ENCODE assay signal across 8 cellular contexts in the genomic region with DNA sequence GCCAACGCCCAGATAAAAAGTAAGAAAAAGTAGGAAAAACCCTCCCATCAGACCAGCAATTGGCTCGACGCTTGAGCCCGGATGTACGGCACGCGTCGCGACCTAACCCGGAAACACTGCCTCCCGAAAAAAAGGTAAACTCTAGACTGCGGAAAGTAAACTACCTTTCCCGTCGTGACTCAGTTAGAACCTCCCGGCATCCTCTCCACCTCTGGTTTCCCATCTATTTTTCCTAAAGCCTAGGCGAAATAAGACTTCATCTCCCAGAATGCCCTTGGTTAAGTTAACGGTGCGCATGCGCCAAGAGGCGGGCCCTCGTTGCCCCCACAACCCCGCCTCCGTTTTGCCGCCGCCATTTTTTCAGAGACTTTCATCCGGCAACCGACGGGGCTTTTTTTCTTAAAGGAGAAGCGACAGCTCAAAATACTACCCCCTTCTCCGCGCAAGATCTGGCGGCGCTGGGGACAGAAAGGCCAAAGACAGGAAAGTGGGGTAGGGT. TPM values are rescaled to one million over a fixed set of nuclear protein-coding genes. Genes with fewer than 3 reads are reported as not detected.
DNase-seq lines count a peak whose midpoint lies in the region; ATAC-seq and TF ChIP-seq lines count a peak whose summit lies in the region.

No MANE protein-coding gene starts in this region.

- H4K91ac ChIP-seq in mesenchymal stem cell (ENCODE audit: low read length) = peak overlapping the region; percentile 99

- TF ChIP-seq CTCF in endodermal cell (conservative IDR thresholded peaks at IDR 0.05) = no peak

- H3K27ac ChIP-seq in HUES6 (ENCODE audit: low read depth, low read length) (peak overlapping the region; percentile 98), endodermal cell (ENCODE audit: low read depth, low read length) (peak overlapping the region; percentile 100), mesenchymal stem cell (ENCODE audit: low read length, poor library complexity, severe bottlenecking) (peak overlapping the region; percentile 100)

- H3K36me3 Mint-ChIP-seq in endodermal cell (ENCODE audit: low read depth) = peaks cover 4% of the 10 kb centered on the region

- H3K27me3 ChIP-seq in HUES6 (ENCODE audit: control insufficient read depth, insufficient read depth, low read length) (no peaks in the 10 kb centered on the region), NT2/D1 (ENCODE audit: insufficient read depth, insufficient read length) (no peaks in the 10 kb centered on the region), endodermal cell (ENCODE audit: control insufficient read depth, insufficient read depth, low read length, poor library complexity, severe bottlenecking) (no peaks in the 10 kb centered on the region), mesenchymal stem cell (ENCODE audit: control insufficient read depth in 1 of 2, insufficient read depth in 1 of 2, low read length in 2 of 2) (no peaks in the 10 kb centered on the region)

- H3K4me1 ChIP-seq in HUES6 (ENCODE audit: control insufficient read depth, insufficient read depth, low read length) = peaks cover 15% of the 10 kb centered on the region
- H3K4me1 ChIP-seq in NT2/D1 (ENCODE audit: insufficient read depth, insufficient read length) = no peaks in the 10 kb centered on the region
- no peaks in the 10 kb centered on the region for H3K4me1 ChIP-seq in endodermal cell (ENCODE audit: control insufficient read depth, insufficient read depth, low read length)
- H3K4me1 ChIP-seq in mesenchymal stem cell (ENCODE audit: control insufficient read depth, insufficient read depth, low read depth, low read length) = peaks cover 8% of the 10 kb centered on the region

- ATAC-seq in HG02759 (IDR thresholded peaks at IDR 0.05; ENCODE audit: unreplicated experiment) = no peak

- H3K36me3 ChIP-seq in HUES6 (ENCODE audit: control insufficient read depth, insufficient read depth, low read length) = no peaks in the 10 kb centered on the region; the same call in 1 of the 2 replicates
- peaks cover 22% of the 10 kb centered on the region for H3K36me3 ChIP-seq in NT2/D1 (ENCODE audit: insufficient read depth, insufficient read length, low read length)
- H3K36me3 ChIP-seq in endodermal cell (ENCODE audit: control insufficient read depth, insufficient read depth, low read length) = peaks cover 5% of the 10 kb centered on the region
- peaks cover 0 to 6% of the 10 kb centered on the region in 2 experiments for H3K36me3 ChIP-seq in mesenchymal stem cell (ENCODE audit: control insufficient read depth in 1 of 2, insufficient read depth in 2 of 2, low read depth in 1 of 2, low read length in 2 of 2)

- H2BK120ac ChIP-seq in mesenchymal stem cell (ENCODE audit: low read depth, low read length) = peak overlapping the region; percentile 84

- H3K4me3 Mint-ChIP-seq in endodermal cell = peak overlapping the region; percentile 96

- H3K4me3 ChIP-seq in HUES6 (ENCODE audit: low read depth, low read length) (peak overlapping the region; percentile 88), NT2/D1 (ENCODE audit: insufficient read length, low read depth) (peak overlapping the region; percentile 92), endodermal cell (ENCODE audit: low read length) (peak overlapping the region; percentile 91), mesenchymal stem cell (ENCODE audit: insufficient read depth in 1 of 2, low read depth in 1 of 2, low read length in 2 of 2) (peak overlapping the region; percentile 85 to 98)

- H2AFZ ChIP-seq in mesenchymal stem cell (ENCODE audit: low read depth, low read length) = peak overlapping the region; percentile 20

- peak overlapping the region; percentile 64 to 99 for H3K4ac ChIP-seq in mesenchymal stem cell (ENCODE audit: low read depth in 1 of 2, low read length in 2 of 2)

- H2BK12ac ChIP-seq in mesenchymal stem cell (ENCODE audit: low read length in 2 of 2) = peak overlapping the region in 1 of 2 experiments; percentile 53

- no peaks in the 10 kb centered on the region for H3K27me3 Mint-ChIP-seq in endodermal cell (ENCODE audit: insufficient read depth)

- peak overlapping the region; percentile 6 to 70 for H3K14ac ChIP-seq in mesenchymal stem cell (ENCODE audit: low read length in 2 of 2)

- DNase-seq in DMS79 treated with DMSO at 0.1 percent for 48 hours (lab: John Stamatoyannopoulos, UW) = peak; percentile 99
- DNase-seq in NT2/D1 (ENCODE audit: low read depth, low spot score) = peak; percentile 93
- DNase-seq in activated CD8-positive, alpha-beta memory T cell treated with anti-CD3 and anti-CD28 coated beads, Interleukin-2, amount 50 U/mL, for 48 hours = peak; percentile 93
- peak; percentile 95 for DNase-seq in endodermal cell
- DNase-seq in mesenchymal stem cell = peak; percentile 99
- peak; percentile 89 for DNase-seq in stimulated activated CD8-positive, alpha-beta memory T cell treated with anti-CD3 and anti-CD28 coated beads, Interleukin-12 subunit alpha, Interleukin-12 subunit beta, amount 100 ng/mL, for 24 hours (ENCODE audit: extremely low read depth)

- 0% methylated on average over 15 to 33 of the region's 33 CpGs for WGBS in endodermal cell (ENCODE audit: insufficient coverage in 1 of 2, insufficient read length in 1 of 2), 2 experiments
- WGBS in mesenchymal stem cell = under 1% methylated on average over 32 of the region's 33 CpGs

- peak overlapping the region; percentile 99 for H2BK5ac ChIP-seq in mesenchymal stem cell (ENCODE audit: low read depth, low read length, poor library complexity, severe bottlenecking)

- H4K8ac ChIP-seq in mesenchymal stem cell (ENCODE audit: low read length) = peak overlapping the region; percentile 99

- H3K9me3 ChIP-seq in HUES6 (ENCODE audit: control insufficient read depth, insufficient read depth, low read depth, low read length) = no peaks in the 10 kb centered on the region
- H3K9me3 ChIP-seq in NT2/D1 (ENCODE audit: insufficient read depth, low read length) = no peaks in the 10 kb centered on the region
- no peaks in the 10 kb centered on the region for H3K9me3 ChIP-seq in endodermal cell (ENCODE audit: control insufficient read depth, low read length)
- H3K9me3 ChIP-seq in mesenchymal stem cell (ENCODE audit: control insufficient read depth, low read length) = no peaks in the 10 kb centered on the region

- H3K9me3 Mint-ChIP-seq in endodermal cell = no peaks in the 10 kb centered on the region

- peak overlapping the region; percentile 93 for H2BK15ac ChIP-seq in mesenchymal stem cell (ENCODE audit: low read depth, poor library complexity, severe bottlenecking)

- peak overlapping the region; percentile 93 to 99 for H3K18ac ChIP-seq in mesenchymal stem cell (ENCODE audit: low read depth in 1 of 2, low read length in 2 of 2)

- peak overlapping the region; percentile 43 for H2AK5ac ChIP-seq in mesenchymal stem cell (ENCODE audit: low read length, severe bottlenecking)

- H3K4me1 Mint-ChIP-seq in endodermal cell = peaks cover 40% of the 10 kb centered on the region

- H3K9ac ChIP-seq in HUES6 (ENCODE audit: low read length) (peak overlapping the region; percentile 99), NT2/D1 (ENCODE audit: insufficient read length, low read depth) (peak overlapping the region; percentile 98), endodermal cell (ENCODE audit: extremely low read depth, low read length, poor library complexity, severe bottlenecking) (peak overlapping the region; percentile 100), mesenchymal stem cell (ENCODE audit: low read length) (peak overlapping the region; percentile 99)

- peak overlapping the region; percentile 80 for H3K4me2 ChIP-seq in mesenchymal stem cell (ENCODE audit: low read length, poor library complexity, severe bottlenecking)

- peak overlapping the region; percentile 100 for H3K27ac Mint-ChIP-seq in endodermal cell

- peaks cover 2% of the 10 kb centered on the region for H3K79me1 ChIP-seq in mesenchymal stem cell (replicated peaks; ENCODE audit: low read length, poor library complexity, severe bottlenecking)

- peak overlapping the region in 1 of 2 experiments; percentile 2 for H3K23ac ChIP-seq in mesenchymal stem cell (ENCODE audit: low read length in 2 of 2)

RNA-seq across cellular contexts. Expression of a gene that starts 0.7 kb away (rescaled TPM):
- 10 to 100 TPM; 28.0 to 31.0 TPM for total RNA-seq in endodermal cell
- 39.4 TPM for polyA plus RNA-seq in endodermal cell (2013, experiment 1 of 2)
- polyA plus RNA-seq in endodermal cell (2013, experiment 2 of 2) = 39.0 TPM
- polyA plus RNA-seq in mesenchymal stem cell (2013, experiment 1 of 2) = 56.1 TPM
- polyA plus RNA-seq in mesenchymal stem cell (2013, experiment 2 of 2) = 55.8 TPM

RNA-seq across cellular contexts. Expression of a gene that starts 2.5 kb away (rescaled TPM):
- 1 to 10 TPM; 1.9 to 2.7 TPM for total RNA-seq in endodermal cell
- 3.5 TPM for polyA plus RNA-seq in endodermal cell (2013, experiment 1 of 2)
- polyA plus RNA-seq in endodermal cell (2013, experiment 2 of 2) = 2.5 TPM
- polyA plus RNA-seq in mesenchymal stem cell (2013, experiment 1 of 2) = 2.4 TPM
- 2.1 TPM for polyA plus RNA-seq in mesenchymal stem cell (2013, experiment 2 of 2)

RNA-seq across cellular contexts. Expression of a gene that starts 44.3 kb away (rescaled TPM):
- 1 to 10 TPM; 1.7 to 3.7 TPM for total RNA-seq in endodermal cell
- 0.61 TPM for polyA plus RNA-seq in endodermal cell (2013, experiment 1 of 2)
- polyA plus RNA-seq in endodermal cell (2013, experiment 2 of 2) = 0.83 TPM
- 0.65 TPM for polyA plus RNA-seq in mesenchymal stem cell (2013, experiment 1 of 2)
- polyA plus RNA-seq in mesenchymal stem cell (2013, experiment 2 of 2) = 0.51 TPM
